In genomic region chr19:495440-496332, GRCh38 we compare ENCODE assay signal across 1 cellular context.
TF ChIP-seq lines count a peak whose summit lies in the region.

No MANE protein-coding gene starts in this region.

TF ChIP-seq in HepG2, 621 proteins besides CTCF, POLR2A, EP300 and RAD21 (continued from another document and continues in another):
- no peak for TF ChIP-seq ZNF362 (CRISPR knock-in tag; IDR thresholded peaks at IDR 0.05; ENCODE audit: borderline replicate concordance)
- TF ChIP-seq KMT2A (CRISPR knock-in tag; IDR thresholded peaks at IDR 0.05), result no peak
- TF ChIP-seq HOXD1 (CRISPR knock-in tag; IDR thresholded peaks at IDR 0.05), result no peak
- no peak for TF ChIP-seq ZNF841 (CRISPR knock-in tag; IDR thresholded peaks at IDR 0.05; ENCODE audit: borderline replicate concordance)
- no peak for TF ChIP-seq CCAR2 (optimal IDR thresholded peaks at IDR 0.05; ENCODE audit: low read depth, low read length)
- TF ChIP-seq GPN1 (CRISPR knock-in tag; IDR thresholded peaks at IDR 0.05; ENCODE audit: borderline replicate concordance), result no peak
- no peak for TF ChIP-seq CAMTA2 (CRISPR knock-in tag; IDR thresholded peaks at IDR 0.05; ENCODE audit: borderline replicate concordance)
- no peak for TF ChIP-seq ZNF800 (CRISPR knock-in tag; IDR thresholded peaks at IDR 0.05)
- TF ChIP-seq NFE2L1 (CRISPR knock-in tag; IDR thresholded peaks at IDR 0.05; ENCODE audit: borderline replicate concordance), result no peak
- no peak for TF ChIP-seq ATAD3A (CRISPR knock-in tag; IDR thresholded peaks at IDR 0.05)
- peak; percentile 42 to 56; a peak in 3 of 4 replicates for TF ChIP-seq HMGXB4 (CRISPR knock-in tag; IDR thresholded peaks at IDR 0.05; ENCODE audit: borderline replicate concordance in 1 of 2, low read depth in 1 of 2)
- no peak for TF ChIP-seq ARNTL (CRISPR knock-in tag; IDR thresholded peaks at IDR 0.05)
- no peak for TF ChIP-seq AKAP8 (CRISPR knock-in tag; IDR thresholded peaks at IDR 0.05)
- TF ChIP-seq FUBP1 (CRISPR knock-in tag; IDR thresholded peaks at IDR 0.05; ENCODE audit: borderline replicate concordance), result no peak
- TF ChIP-seq ARID3A (IDR thresholded peaks at IDR 0.05; ENCODE audit: low read depth, low read length), result no peak
- no peak for TF ChIP-seq HIC2 (CRISPR knock-in tag; IDR thresholded peaks at IDR 0.05; ENCODE audit: low read depth)
- TF ChIP-seq PRDM15 (CRISPR knock-in tag; IDR thresholded peaks at IDR 0.05), result peak; percentile 92
- no peak for TF ChIP-seq SPEN (CRISPR knock-in tag; IDR thresholded peaks at IDR 0.05; ENCODE audit: low read depth)
- TF ChIP-seq HMGXB3 (CRISPR knock-in tag; IDR thresholded peaks at IDR 0.05; ENCODE audit: borderline replicate concordance), result no peak
- TF ChIP-seq ZNF414 (CRISPR knock-in tag; IDR thresholded peaks at IDR 0.05), result no peak
- peak; percentile 33 for TF ChIP-seq AGO1 (IDR thresholded peaks at IDR 0.05; ENCODE audit: low read depth, low read length, poor library complexity, severe bottlenecking)
- TF ChIP-seq CREBL2 (CRISPR knock-in tag; IDR thresholded peaks at IDR 0.05; ENCODE audit: borderline replicate concordance), result no peak
- no peak for TF ChIP-seq ZNF510 (CRISPR knock-in tag; IDR thresholded peaks at IDR 0.05; ENCODE audit: low read depth)
- peak; percentile 56 for TF ChIP-seq ZNF770 (CRISPR knock-in tag; IDR thresholded peaks at IDR 0.05)
- TF ChIP-seq MZF1 (CRISPR knock-in tag; IDR thresholded peaks at IDR 0.05; ENCODE audit: borderline replicate concordance), result no peak
- TF ChIP-seq IKZF4 (CRISPR knock-in tag; IDR thresholded peaks at IDR 0.05; ENCODE audit: borderline replicate concordance, low read depth, not compliant biosample characterization), result no peak
- TF ChIP-seq ZFYVE20 (CRISPR knock-in tag; IDR thresholded peaks at IDR 0.05; ENCODE audit: borderline replicate concordance, low read depth), result no peak
- no peak for TF ChIP-seq BRD4 (CRISPR knock-in tag; IDR thresholded peaks at IDR 0.05)
- peak; percentile 57 for TF ChIP-seq RARA (CRISPR knock-in tag; IDR thresholded peaks at IDR 0.05)
- no peak for TF ChIP-seq HMG20B (CRISPR knock-in tag; conservative IDR thresholded peaks at IDR 0.05)
- TF ChIP-seq ZNF598 (CRISPR knock-in tag; IDR thresholded peaks at IDR 0.05; ENCODE audit: borderline replicate concordance), result no peak
- no peak for TF ChIP-seq CREM (IDR thresholded peaks at IDR 0.05)
- TF ChIP-seq CREM (CRISPR knock-in tag; IDR thresholded peaks at IDR 0.05), result no peak
- TF ChIP-seq GABPB1 (CRISPR knock-in tag; IDR thresholded peaks at IDR 0.05), result peak; percentile 66; the same call in 1 of the 2 replicates
- TF ChIP-seq TBL1XR1 (IDR thresholded peaks at IDR 0.05; ENCODE audit: borderline replicate concordance, low read length, partially characterized antibody), result no peak
- TF ChIP-seq XBP1 (CRISPR knock-in tag; IDR thresholded peaks at IDR 0.05), result no peak
